ENCODE assay signal across 1 cellular context in genomic region chr3:173826901-173827609, GRCh38.
TF ChIP-seq lines count a peak whose summit lies in the region.

No MANE protein-coding gene starts in this region.

TF ChIP-seq in HepG2, 621 proteins besides CTCF, POLR2A, EP300 and RAD21 (continued from another document):
- TF ChIP-seq PREB (CRISPR knock-in tag; IDR thresholded peaks at IDR 0.05) (no peak), RFXANK (CRISPR knock-in tag; IDR thresholded peaks at IDR 0.05) (no peak), NKX3-1 (CRISPR knock-in tag; IDR thresholded peaks at IDR 0.05) (no peak), ZNF431 (CRISPR knock-in tag; IDR thresholded peaks at IDR 0.05; ENCODE audit: borderline replicate concordance, low read depth) (no peak)
- TF ChIP-seq, protein P1, sequence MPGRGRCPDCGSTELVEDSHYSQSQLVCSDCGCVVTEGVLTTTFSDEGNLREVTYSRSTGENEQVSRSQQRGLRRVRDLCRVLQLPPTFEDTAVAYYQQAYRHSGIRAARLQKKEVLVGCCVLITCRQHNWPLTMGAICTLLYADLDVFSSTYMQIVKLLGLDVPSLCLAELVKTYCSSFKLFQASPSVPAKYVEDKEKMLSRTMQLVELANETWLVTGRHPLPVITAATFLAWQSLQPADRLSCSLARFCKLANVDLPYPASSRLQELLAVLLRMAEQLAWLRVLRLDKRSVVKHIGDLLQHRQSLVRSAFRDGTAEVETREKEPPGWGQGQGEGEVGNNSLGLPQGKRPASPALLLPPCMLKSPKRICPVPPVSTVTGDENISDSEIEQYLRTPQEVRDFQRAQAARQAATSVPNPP (CRISPR knock-in tag; IDR thresholded peaks at IDR 0.05), result no peak
